2 cellular contexts compared by ENCODE assay signal in genomic region chr14:74994182-74994581, GRCh38. TPM values are rescaled to one million over a fixed set of nuclear protein-coding genes. Genes with fewer than 3 reads are reported as not detected.
"Had no signal": no experiment of that assay in that cellular context is flagged by ENCODE, and none has a peak within 500 bp of the region (broad histone marks: within the 10 kb centered on the region; RNA-seq: fewer than 3 reads in every experiment).

No MANE protein-coding gene starts in this region.

RNA-seq across cellular contexts. Expression of gene PGF, which starts 38.8 kb away (rescaled TPM):
- total RNA-seq: activated B cell treated with CpG ODN at 0.5 μM for 24 hours, T-helper 17 cell had no signal
